In the genomic region with DNA sequence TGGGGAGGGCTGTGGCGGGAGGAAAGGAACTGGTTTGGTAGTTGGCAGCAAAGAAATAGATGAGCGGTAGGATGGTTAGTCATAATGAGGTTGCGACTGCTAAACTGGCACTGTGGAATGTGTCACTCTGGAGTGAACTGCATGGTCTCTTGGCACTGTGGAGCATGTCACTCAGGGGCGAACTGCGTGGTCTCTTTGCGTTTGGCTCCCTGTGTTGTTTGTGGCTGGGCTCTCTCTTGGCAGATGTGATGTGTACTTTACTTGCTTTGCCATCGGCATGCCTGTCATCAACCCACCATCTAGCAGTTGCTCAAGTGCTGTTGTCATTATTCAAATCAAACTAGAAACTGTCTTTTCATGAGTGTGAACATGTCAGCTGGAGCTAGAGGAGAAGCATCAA, we compare ENCODE assay signal across 33 cellular contexts.
"Had no signal": no experiment of that assay in that cellular context is flagged by ENCODE, and none has a peak within 500 bp of the region (broad histone marks: within the 10 kb centered on the region; RNA-seq: fewer than 3 reads in every experiment).

No MANE protein-coding gene starts in this region.

- H3K4me1 Mint-ChIP-seq: activated CD4-positive, alpha-beta memory T cell treated with anti-CD3 and anti-CD28 coated beads, Interleukin-2, amount 10 ng/mL, durations not matched to agents 7 days and 5 days; activated CD8-positive, alpha-beta memory T cell treated with anti-CD3 and anti-CD28 coated beads, Interleukin-2, amount 10 ng/mL, durations not matched to agents 7 days and 5 days; activated naive CD4-positive, alpha-beta T cell treated with anti-CD3 and anti-CD28 coated beads, Interleukin-2, amount 10 ng/mL, durations not matched to agents 7 days and 5 days; activated naive CD8-positive, alpha-beta T cell treated with anti-CD3 and anti-CD28 coated beads, Interleukin-2, amount 50 U/mL, for 24 hours had no signal

- H3K9me3 ChIP-seq: Peyer's patch had no signal

- H3K4me3 Mint-ChIP-seq: activated CD4-positive, alpha-beta memory T cell treated with anti-CD3 and anti-CD28 coated beads, Interleukin-2, amount 10 ng/mL, durations not matched to agents 7 days and 5 days; activated CD8-positive, alpha-beta memory T cell treated with anti-CD3 and anti-CD28 coated beads, Interleukin-2, amount 10 ng/mL, durations not matched to agents 7 days and 5 days; activated naive CD4-positive, alpha-beta T cell treated with anti-CD3 and anti-CD28 coated beads, Interleukin-2, amount 10 ng/mL, durations not matched to agents 7 days and 5 days; activated naive CD8-positive, alpha-beta T cell; activated naive CD8-positive, alpha-beta T cell treated with anti-CD3 and anti-CD28 coated beads, Interleukin-2, amount 50 U/mL, for 24 hours; brain had no signal

- DNase-seq: activated CD4-positive, alpha-beta memory T cell treated with anti-CD3 and anti-CD28 coated beads, Interleukin-2, amount 10 ng/mL, durations not matched to agents 7 days and 5 days; activated CD4-positive, alpha-beta T cell treated with anti-CD3 and anti-CD28 coated beads for 1 hour; activated CD4-positive, alpha-beta T cell treated with anti-CD3 and anti-CD28 coated beads for 48 hours; activated CD4-positive, CD25-positive, alpha-beta regulatory T cell; activated CD8-positive, alpha-beta memory T cell treated with anti-CD3 and anti-CD28 coated beads for 24 hours; activated CD8-positive, alpha-beta memory T cell treated with anti-CD3 and anti-CD28 coated beads, Interleukin-2, amount 10 ng/mL, durations not matched to agents 7 days and 5 days; activated CD8-positive, alpha-beta memory T cell treated with anti-CD3 and anti-CD28 coated beads, Interleukin-2, amount 50 U/mL, for 48 hours; activated effector memory CD4-positive, alpha-beta T cell treated with Interleukin-2 at 50 U/mL for 16 hours; activated naive CD4-positive, alpha-beta T cell treated with anti-CD3 and anti-CD28 coated beads, Interleukin-2, amount 10 ng/mL, durations not matched to agents 7 days and 5 days; activated naive CD8-positive, alpha-beta T cell treated with anti-CD3 and anti-CD28 coated beads, Interleukin-2, amount 50 U/mL, for 24 hours; activated T-cell treated with anti-CD3 and anti-CD28 coated beads, Interleukin-2, amount 50 U/mL, for 48 hours; cerebellar nuclear complex; Karpas-422; NCI-H1048; NCI-H1105 treated with DMSO at 0.1 percent for 48 hours; NCI-H1436; NCI-H1694; NCI-H1930; NCI-H2081 treated with DMSO at 0.1 percent for 48 hours; NCI-H524; NCI-H69; NK-92 treated with Interleukin-12 subunit alpha and Interleukin-12 subunit beta, amount 100 ng/mL, for 24 hours; PC-3; Peyer's patch; Right ventricle myocardium superior; SW 1271; T-helper 1 cell; T-helper 2 cell; T-helper 9 cell; WERI-Rb-1 had no signal

- H3K27ac ChIP-seq: cardiac muscle cell, Peyer's patch, WERI-Rb-1 had no signal

- H3K9me3 Mint-ChIP-seq: activated CD4-positive, alpha-beta memory T cell treated with anti-CD3 and anti-CD28 coated beads, Interleukin-2, amount 10 ng/mL, durations not matched to agents 7 days and 5 days; activated naive CD4-positive, alpha-beta T cell treated with anti-CD3 and anti-CD28 coated beads, Interleukin-2, amount 10 ng/mL, durations not matched to agents 7 days and 5 days; activated naive CD8-positive, alpha-beta T cell treated with anti-CD3 and anti-CD28 coated beads, Interleukin-2, amount 50 U/mL, for 24 hours; brain had no signal

- ATAC-seq: activated CD8-positive, alpha-beta memory T cell treated with anti-CD3 and anti-CD28 coated beads, Interleukin-2, amount 10 ng/mL, durations not matched to agents 7 days and 5 days; activated naive CD8-positive, alpha-beta T cell treated with anti-CD3 and anti-CD28 coated beads, Interleukin-2, amount 50 U/mL, for 24 hours; PC-3 had no signal

- H3K27me3 ChIP-seq: Peyer's patch had no signal

- H3K4me1 ChIP-seq: Peyer's patch had no signal

- H3K36me3 Mint-ChIP-seq: activated CD8-positive, alpha-beta memory T cell treated with anti-CD3 and anti-CD28 coated beads, Interleukin-2, amount 10 ng/mL, durations not matched to agents 7 days and 5 days; activated naive CD4-positive, alpha-beta T cell treated with anti-CD3 and anti-CD28 coated beads, Interleukin-2, amount 10 ng/mL, durations not matched to agents 7 days and 5 days; activated naive CD8-positive, alpha-beta T cell; brain had no signal

- H3K27ac Mint-ChIP-seq: activated CD4-positive, alpha-beta memory T cell treated with anti-CD3 and anti-CD28 coated beads, Interleukin-2, amount 10 ng/mL, durations not matched to agents 7 days and 5 days; activated CD8-positive, alpha-beta memory T cell treated with anti-CD3 and anti-CD28 coated beads, Interleukin-2, amount 10 ng/mL, durations not matched to agents 7 days and 5 days; activated naive CD4-positive, alpha-beta T cell treated with anti-CD3 and anti-CD28 coated beads, Interleukin-2, amount 10 ng/mL, durations not matched to agents 7 days and 5 days; activated naive CD8-positive, alpha-beta T cell; activated naive CD8-positive, alpha-beta T cell treated with anti-CD3 and anti-CD28 coated beads, Interleukin-2, amount 50 U/mL, for 24 hours had no signal
